In genomic region chr2:165141601-165142000, GRCh38 we compare ENCODE assay signal across 1 cellular context.
TF ChIP-seq lines count a peak whose summit lies in the region.

No MANE protein-coding gene starts in this region.

TF ChIP-seq in GM12878, 131 proteins besides CTCF, POLR2A, EP300 and RAD21 (continued from another document):
- no peak for TF ChIP-seq MAX (IDR thresholded peaks at IDR 0.05; ENCODE audit: low read depth, low read length)
